ENCODE assay signal across 18 cellular contexts in genomic region chr3:171865191-171865865, GRCh38. TPM values are rescaled to one million over a fixed set of nuclear protein-coding genes. Genes with fewer than 3 reads are reported as not detected.
"Had no signal": no experiment of that assay in that cellular context is flagged by ENCODE, and none has a peak within 500 bp of the region (broad histone marks: within the 10 kb centered on the region; RNA-seq: fewer than 3 reads in every experiment).

No MANE protein-coding gene starts in this region.

- H3K9me3 ChIP-seq: ovary, sigmoid colon, stomach, testis had no signal

- DNase-seq: activated CD4-positive, alpha-beta T cell treated with anti-CD3 and anti-CD28 coated beads, Interleukin-2, amount 50 U/mL, for 1 hour; activated CD8-positive, alpha-beta memory T cell treated with anti-CD3 and anti-CD28 coated beads for 24 hours; activated naive CD8-positive, alpha-beta T cell treated with anti-CD3 and anti-CD28 coated beads for 36 hours; brain microvascular endothelial cell; hippocampal formation; ovary; sigmoid colon; stimulated activated CD4-positive, alpha-beta T cell treated with anti-CD3 and anti-CD28 coated beads, Interleukin-12 subunit alpha, Interleukin-12 subunit beta, amount 100 ng/mL, for 4 hours; stimulated activated CD4-positive, alpha-beta T cell treated with anti-CD3 and anti-CD28 coated beads, Interleukin-2, amount 100 ng/mL, for 24 hours; stomach; testis had no signal

- ATAC-seq: activated CD4-positive, CD25-positive, alpha-beta regulatory T cell treated with anti-CD3 and anti-CD28 coated beads, Interleukin-2, amount 50 U/mL, for 24 hours had no signal

- H3K27me3 ChIP-seq: brain microvascular endothelial cell, ovary, sigmoid colon, stomach, testis had no signal

- H3K4me1 ChIP-seq: testis had no signal

- H3K27ac ChIP-seq: brain microvascular endothelial cell, ovary, sigmoid colon, stomach, testis had no signal

- H3K36me3 ChIP-seq: brain microvascular endothelial cell, ovary, sigmoid colon, stomach had no signal

- H3K4me3 ChIP-seq: ovary, sigmoid colon, stomach, testis had no signal

RNA-seq across cellular contexts. Expression of gene TMEM212, which starts 22.2 kb away (rescaled TPM):
- total RNA-seq: activated naive CD8-positive, alpha-beta T cell treated with anti-CD3 and anti-CD28 coated beads for 36 hours; kidney epithelial cell; liver; mesothelial cell of epicardium; sigmoid colon; stomach; urinary bladder had no signal
- polyA plus RNA-seq: esophagus, liver, neural cell, ovary, sigmoid colon, stomach, urinary bladder had no signal
